8 cellular contexts compared by ENCODE assay signal in genomic region chr5:178113841-178114324, GRCh38. TPM values are rescaled to one million over a fixed set of nuclear protein-coding genes. Genes with fewer than 3 reads are reported as not detected.
DNase-seq lines count a peak whose midpoint lies in the region; ATAC-seq and TF ChIP-seq lines count a peak whose summit lies in the region.

No MANE protein-coding gene starts in this region.

- no peak for TF ChIP-seq POLR2A in erythroblast (IDR thresholded peaks at IDR 0.05; ENCODE audit: low read length)

- no peaks in the 10 kb centered on the region for H3K9me3 ChIP-seq in right cardiac atrium (ENCODE audit: control insufficient read depth, low read length)

- peaks cover 48 to 65% of the 10 kb centered on the region in 2 donors for H3K4me1 Mint-ChIP-seq in stimulated activated naive B cell treated with anti-CD40 and anti-IgM and Interleukin-4, amounts not matched to agents 10 μg/mL and 1 μg/mL and 100 μg/mL, for 72 hours

- H3K27ac ChIP-seq in right cardiac atrium (ENCODE audit: low read length) = no peak overlapping the region

- intact Hi-C loops in right cardiac atrium (cut with DNase I) = no loop called here

- peak; percentile 46 for DNase-seq in stimulated activated CD4-positive, alpha-beta T cell treated with anti-CD3 and anti-CD28 coated beads, Interleukin-15, amount 100 ng/mL, for 24 hours
- DNase-seq in stimulated activated CD4-positive, alpha-beta T cell treated with anti-CD3 and anti-CD28 coated beads, Interleukin-2, amount 100 ng/mL, for 48 hours = no peak
- peak; percentile 41 for DNase-seq in activated CD8-positive, alpha-beta memory T cell treated with anti-CD3 and anti-CD28 coated beads, Interleukin-2, amount 50 U/mL, for 4 hours
- DNase-seq in right cardiac atrium (no peak), erythroblast (lab: John Stamatoyannopoulos, UW) (no peak), SW480 (ENCODE audit: low spot score) (no peak), NCI-H146 (lab: John Stamatoyannopoulos, UW) (no peak)
- peak; percentile 25 for DNase-seq in stimulated activated naive B cell treated with anti-CD40 and anti-IgM and Interleukin-4, amounts not matched to agents 10 μg/mL and 1 μg/mL and 100 μg/mL, for 72 hours

- peak overlapping the region; percentile 97 for H3K27ac Mint-ChIP-seq in stimulated activated naive B cell treated with anti-CD40 and anti-IgM and Interleukin-4, amounts not matched to agents 10 μg/mL and 1 μg/mL and 100 μg/mL, for 72 hours

- H3K4me3 Mint-ChIP-seq in stimulated activated naive B cell treated with anti-CD40 and anti-IgM and Interleukin-4, amounts not matched to agents 10 μg/mL and 1 μg/mL and 100 μg/mL, for 72 hours = peak overlapping the region; percentile 90 to 96

- no peak for ATAC-seq in right cardiac atrium
- peak in 1 of 2 donors; percentile 5 for ATAC-seq in stimulated activated naive B cell treated with anti-CD40 and anti-IgM and Interleukin-4, amounts not matched to agents 10 μg/mL and 1 μg/mL and 100 μg/mL, for 72 hours (replicated peaks)

- no peaks in the 10 kb centered on the region for H3K27me3 ChIP-seq in right cardiac atrium (ENCODE audit: control insufficient read depth, insufficient read depth)

- H3K4me3 ChIP-seq in right cardiac atrium (ENCODE audit: low read length) = peak overlapping the region; percentile 59

- no peaks in the 10 kb centered on the region for H3K9me3 Mint-ChIP-seq in stimulated activated naive B cell treated with anti-CD40 and anti-IgM and Interleukin-4, amounts not matched to agents 10 μg/mL and 1 μg/mL and 100 μg/mL, for 72 hours

- H3K4me1 ChIP-seq in right cardiac atrium (ENCODE audit: control insufficient read depth, insufficient read depth, low read length) = no peaks in the 10 kb centered on the region

- H3K27me3 Mint-ChIP-seq in stimulated activated naive B cell treated with anti-CD40 and anti-IgM and Interleukin-4, amounts not matched to agents 10 μg/mL and 1 μg/mL and 100 μg/mL, for 72 hours = no peaks in the 10 kb centered on the region

- peaks cover 2 to 6% of the 10 kb centered on the region in 2 donors for H3K36me3 Mint-ChIP-seq in stimulated activated naive B cell treated with anti-CD40 and anti-IgM and Interleukin-4, amounts not matched to agents 10 μg/mL and 1 μg/mL and 100 μg/mL, for 72 hours

- WGBS in right cardiac atrium = 1% methylated on average over 41 of the region's 41 CpGs

RNA-seq across cellular contexts. Expression of gene N4BP3, which starts 0.6 kb away (rescaled TPM):
- under 1 TPM; 0.15 to 0.54 (median 0.32) TPM for total RNA-seq in right cardiac atrium
- polyA plus RNA-seq in right cardiac atrium = 0.79 TPM

RNA-seq across cellular contexts. Expression of gene RMND5B, which starts 16.9 kb away (rescaled TPM):
- 10 to 100 TPM; 32.2 to 41.7 (median 34.2) TPM for total RNA-seq in right cardiac atrium
- polyA plus RNA-seq in right cardiac atrium = 33.5 TPM

RNA-seq across cellular contexts. Expression of gene NHP2, which starts 39.8 kb away (rescaled TPM):
- 10 to 100 TPM; 62.3 to 88.4 (median 84.7) TPM for total RNA-seq in right cardiac atrium
- polyA plus RNA-seq in right cardiac atrium = 123 TPM

Comparison
In these comparisons a context has a peak if more than half of its experiments do, and no peak if none do; other contexts are left out.
1. DNase-seq: peak in stimulated activated CD4-positive, alpha-beta T cell treated with anti-CD3 and anti-CD28 coated beads, Interleukin-15, amount 100 ng/mL, for 24 hours (single experiment), activated CD8-positive, alpha-beta memory T cell treated with anti-CD3 and anti-CD28 coated beads, Interleukin-2, amount 50 U/mL, for 4 hours (single experiment) and stimulated activated naive B cell treated with anti-CD40 and anti-IgM and Interleukin-4, amounts not matched to agents 10 μg/mL and 1 μg/mL and 100 μg/mL, for 72 hours (single experiment); none in stimulated activated CD4-positive, alpha-beta T cell treated with anti-CD3 and anti-CD28 coated beads, Interleukin-2, amount 100 ng/mL, for 48 hours (0 of 2), right cardiac atrium (0 of 3), erythroblast (0 of 2), SW480 (single experiment) and NCI-H146 (single experiment).